In genomic region chr3:51962854-51963530, GRCh38 we compare ENCODE assay signal across 1 cellular context.
TF ChIP-seq lines count a peak whose summit lies in the region.

No MANE protein-coding gene starts in this region.

TF ChIP-seq in IMR-90, 13 proteins besides CTCF, POLR2A, EP300 and RAD21:
- TF ChIP-seq CEBPB (IDR thresholded peaks at IDR 0.05; ENCODE audit: low read depth, low read length) (no peak), RFX5 (IDR thresholded peaks at IDR 0.05; ENCODE audit: low read depth, low read length) (no peak), MAZ (IDR thresholded peaks at IDR 0.05; ENCODE audit: borderline replicate concordance, low read depth, low read length) (no peak), RCOR1 (IDR thresholded peaks at IDR 0.05; ENCODE audit: insufficient replicate concordance, low read length) (no peak), NFE2L2 (IDR thresholded peaks at IDR 0.05; ENCODE audit: low read depth, low read length) (no peak), FOS (IDR thresholded peaks at IDR 0.05; ENCODE audit: low read depth, low read length) (no peak), MXI1 (IDR thresholded peaks at IDR 0.05; ENCODE audit: borderline replicate concordance, low read depth, low read length) (no peak), USF2 (IDR thresholded peaks at IDR 0.05; ENCODE audit: low read depth, low read length) (no peak), CHD1 (IDR thresholded peaks at IDR 0.05; ENCODE audit: low read depth, low read length) (no peak), BHLHE40 (IDR thresholded peaks at IDR 0.05; ENCODE audit: low read depth, low read length) (no peak), ELK1 (IDR thresholded peaks at IDR 0.05; ENCODE audit: borderline replicate concordance, low read depth, low read length) (no peak)
